ENCODE assay signal across 24 cellular contexts in the genomic region with DNA sequence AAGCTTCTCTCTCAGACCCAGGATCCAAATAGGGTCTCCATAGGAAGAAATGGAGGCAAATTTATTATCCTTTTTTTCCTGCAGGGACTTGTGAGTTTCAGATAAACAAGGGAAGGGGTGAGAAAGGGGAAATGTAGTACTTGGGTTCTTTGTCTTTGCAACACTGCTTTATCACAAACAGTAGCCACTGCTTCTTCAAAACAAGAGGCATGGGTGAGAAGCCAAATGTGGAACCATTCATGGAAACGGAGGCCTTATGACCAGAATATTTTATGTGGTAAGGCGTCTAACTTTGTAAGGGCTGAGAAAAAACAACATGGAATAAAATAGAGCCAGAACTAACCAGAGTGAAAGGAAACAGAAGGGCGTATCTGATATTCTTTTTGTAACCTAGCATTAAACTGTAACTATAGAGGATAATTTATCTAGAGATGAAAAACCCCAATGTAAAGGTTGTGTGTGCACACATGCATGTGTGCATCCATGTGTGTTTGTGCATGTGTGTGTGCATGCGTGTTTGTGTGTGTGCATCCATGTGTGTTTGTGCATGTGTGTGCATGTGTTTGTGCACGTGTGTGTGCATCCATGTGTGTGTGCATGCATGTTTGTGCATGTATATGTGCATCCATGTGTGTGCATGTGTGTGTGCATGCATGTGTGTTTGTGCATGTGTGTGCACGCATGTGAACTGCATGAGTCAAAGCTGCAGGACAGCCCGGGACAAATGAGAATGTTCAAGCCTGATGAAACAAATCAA.
"Had no signal": no experiment of that assay in that cellular context is flagged by ENCODE, and none has a peak within 500 bp of the region (broad histone marks: within the 10 kb centered on the region; RNA-seq: fewer than 3 reads in every experiment).

No MANE protein-coding gene starts in this region.

- H3K27ac Mint-ChIP-seq: activated CD8-positive, alpha-beta T cell treated with anti-CD3 and anti-CD28 coated beads for 36 hours; activated T-helper 17 cell treated with anti-CD3 and anti-CD28 coated beads, Interleukin-2, amount 50 U/mL, for 72 hours; mesothelial cell of epicardium had no signal

- H3K36me3 ChIP-seq: gastroesophageal sphincter, right atrium auricular region, spleen, tibial nerve, vagina had no signal

- H3K9me3 ChIP-seq: gastroesophageal sphincter, right atrium auricular region, spleen, tibial nerve, vagina had no signal

- H3K27me3 ChIP-seq: gastroesophageal sphincter, hepatocyte, right atrium auricular region, spleen, tibial nerve, vagina had no signal

- H3K4me1 Mint-ChIP-seq: activated T-helper 17 cell treated with anti-CD3 and anti-CD28 coated beads, Interleukin-2, amount 50 U/mL, for 72 hours; naive B cell had no signal

- H3K27me3 Mint-ChIP-seq: activated CD8-positive, alpha-beta T cell treated with anti-CD3 and anti-CD28 coated beads for 36 hours; activated T-helper 17 cell treated with anti-CD3 and anti-CD28 coated beads, Interleukin-2, amount 50 U/mL, for 72 hours had no signal

- H3K4me2 ChIP-seq: hepatocyte had no signal

- H3K36me3 Mint-ChIP-seq: mesothelial cell of epicardium, naive B cell had no signal

- H3K4me3 Mint-ChIP-seq: activated CD8-positive, alpha-beta T cell treated with anti-CD3 and anti-CD28 coated beads for 36 hours; activated T-cell treated with anti-CD3 and anti-CD28 coated beads, Interleukin-2, amount 50 U/mL, for 4 hours; activated T-helper 17 cell treated with anti-CD3 and anti-CD28 coated beads, Interleukin-2, amount 50 U/mL, for 72 hours; mesothelial cell of epicardium; naive B cell had no signal

- H3K9me3 Mint-ChIP-seq: activated T-cell treated with anti-CD3 and anti-CD28 coated beads, Interleukin-2, amount 50 U/mL, for 4 hours; activated T-helper 17 cell treated with anti-CD3 and anti-CD28 coated beads, Interleukin-2, amount 50 U/mL, for 72 hours had no signal

- H3K4me1 ChIP-seq: right atrium auricular region, spleen had no signal

- ATAC-seq: activated CD8-positive, alpha-beta T cell treated with anti-CD3 and anti-CD28 coated beads for 36 hours; activated naive CD4-positive, alpha-beta T cell treated with anti-CD3 and anti-CD28 coated beads, Interleukin-2, amount 50 U/mL, for 72 hours; activated T-cell treated with anti-CD3 and anti-CD28 coated beads, Interleukin-2, amount 50 U/mL, for 4 hours; activated T-helper 17 cell treated with anti-CD3 and anti-CD28 coated beads, Interleukin-2, amount 50 U/mL, for 72 hours; gastroesophageal sphincter; left cardiac atrium; left ventricle myocardium superior had no signal

- DNase-seq: activated CD4-positive, alpha-beta T cell treated with anti-CD3 and anti-CD28 coated beads, Interleukin-2, amount 50 U/mL, for 1 hour; activated CD4-positive, CD25-positive, alpha-beta regulatory T cell treated with anti-CD3 and anti-CD28 coated beads, Interleukin-2, amount 50 U/mL, for 72 hours; activated CD8-positive, alpha-beta T cell treated with anti-CD3 and anti-CD28 coated beads for 36 hours; activated T-cell treated with anti-CD3 and anti-CD28 coated beads, Interleukin-2, amount 50 U/mL, for 4 hours; anterior cingulate cortex; effector CD8-positive, alpha-beta T cell; erythroblast; islet precursor cell; left cardiac atrium; left ventricle myocardium superior; mammary epithelial cell; naive B cell; occipital lobe; spleen; stimulated activated naive CD4-positive, alpha-beta T cell treated with Interleukin-2 at 50 U/mL for 16 hours; T-helper 2 cell had no signal

- H3K27ac ChIP-seq: gastroesophageal sphincter, hepatocyte, right atrium auricular region, spleen, tibial nerve, vagina had no signal

- H3K4me3 ChIP-seq: gastroesophageal sphincter, hepatocyte, right atrium auricular region, spleen, tibial nerve, vagina had no signal

- H3K79me2 ChIP-seq: hepatocyte had no signal

- H2AFZ ChIP-seq: hepatocyte had no signal
